Comparison of ENCODE assay signal across 8 cellular contexts in the genomic region with DNA sequence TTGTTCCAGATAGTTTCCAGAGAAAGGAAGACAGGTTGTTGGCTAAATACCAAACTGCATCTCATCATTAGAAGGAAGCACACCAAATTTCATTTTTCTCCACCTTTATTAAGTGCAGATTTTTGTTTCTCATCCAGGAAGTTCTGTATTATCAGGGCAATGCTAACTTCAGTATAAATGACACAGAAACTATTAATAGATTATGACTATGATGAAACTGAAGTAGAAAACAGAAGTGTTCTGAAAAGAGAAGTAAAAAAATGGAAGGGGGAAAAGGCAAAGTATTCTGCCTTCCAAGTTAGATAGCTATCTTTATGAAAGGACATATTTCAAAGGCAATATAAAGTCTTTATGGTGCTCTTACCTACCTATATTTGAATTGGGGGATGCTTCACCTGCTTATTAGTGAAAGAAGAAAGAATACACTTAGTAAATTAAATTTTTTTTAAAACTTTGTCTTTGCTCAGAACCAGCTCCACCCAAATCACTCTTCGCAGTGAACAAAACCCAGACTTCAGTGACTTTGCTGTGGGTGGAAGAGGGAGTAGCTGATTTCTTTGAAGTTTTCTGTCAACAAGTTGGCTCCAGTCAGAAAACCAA.
DNase-seq lines count a peak whose midpoint lies in the region; ATAC-seq and TF ChIP-seq lines count a peak whose summit lies in the region.

No MANE protein-coding gene starts in this region.

- H3K36me3 ChIP-seq in SK-N-SH (replicated peaks in 1 of 2; ENCODE audit: control insufficient read depth in 1 of 2, insufficient read depth in 2 of 2, low read length in 1 of 2) (no peaks in the 10 kb centered on the region), A673 (ENCODE audit: insufficient read depth, low read length, poor library complexity, severe bottlenecking) (no peaks in the 10 kb centered on the region)

- POLR2A ChIA-PET in SK-N-SH (lab: Yijun Ruan, JAX) (no interaction called here), A673 (lab: Charles Lee; ENCODE audit: low non-redundant PET) (no interaction called here)

- intact Hi-C loops in A673 (cut with micrococcal nuclease; ENCODE audit: unreplicated experiment) = no loop called here

- no peak for DNase-seq in activated CD4-positive, CD25-positive, alpha-beta regulatory T cell treated with anti-CD3 and anti-CD28 coated beads, Interleukin-2, amount 50 U/mL, for 72 hours
- DNase-seq in SK-N-SH (no peak), naive B cell (peak; percentile 69), cortex of kidney (lab: John Stamatoyannopoulos, UW) (no peak), COLO829 (ENCODE audit: low spot score) (no peak), A673 (ENCODE audit: low spot score) (no peak)

- H3K4me3 Mint-ChIP-seq in naive B cell = peak overlapping the region; percentile 76 to 91 (median 88)

- no TSS peak for BruUV-seq in A673 (replicated peaks; lab: Mats Ljungman, UMichigan)

- H2AFZ ChIP-seq in SK-N-SH (ENCODE audit: low read depth) = peak overlapping the region; percentile 13; the same call in 1 of the 2 replicates

- H3K9me3 Mint-ChIP-seq in naive B cell = no peaks in the 10 kb centered on the region

- no peaks in the 10 kb centered on the region for H3K27me3 Mint-ChIP-seq in naive B cell

- TF ChIP-seq EP300 in SK-N-SH (IDR thresholded peaks at IDR 0.05; ENCODE audit: borderline replicate concordance in 1 of 2, low read depth in 1 of 2, low read length in 1 of 2) = 0 out of 4 replicates have a peak, but pooled peaks have one; percentile 15 to 21

- H3K4me2 ChIP-seq in SK-N-SH = no peak overlapping the region; the same call in 1 of the 2 replicates

- H3K4me1 ChIP-seq in SK-N-SH (ENCODE audit: control insufficient read depth in 1 of 2, insufficient read depth in 2 of 2, low read depth in 1 of 2, low read length in 1 of 2) (peaks cover 0 to 6% of the 10 kb centered on the region in 2 experiments; a peak in 3 of 4 replicates), A673 (ENCODE audit: insufficient read depth, low read length, poor library complexity, severe bottlenecking) (no peaks in the 10 kb centered on the region)

- peak overlapping the region; percentile 93 to 98 (median 98) for H3K27ac Mint-ChIP-seq in naive B cell

- H3K27ac ChIP-seq in SK-N-SH (ENCODE audit: low read depth in 2 of 2, low read length in 1 of 2) = peak overlapping the region; percentile 20 to 81; a peak in 2 of 4 replicates
- H3K27ac ChIP-seq in A673 (ENCODE audit: low read depth, low read length, poor library complexity, severe bottlenecking) = no peak overlapping the region

- peaks cover 37 to 61% (median 50%) of the 10 kb centered on the region in 3 donors for H3K4me1 Mint-ChIP-seq in naive B cell

- peak; percentile 67 to 76 for ATAC-seq in activated CD4-positive, CD25-positive, alpha-beta regulatory T cell treated with anti-CD3 and anti-CD28 coated beads, Interleukin-2, amount 50 U/mL, for 24 hours
- peak; percentile 82 for ATAC-seq in HG02970 (IDR thresholded peaks at IDR 0.05; ENCODE audit: low FRiP score, unreplicated experiment)
- peak; percentile 90 to 91 for ATAC-seq in naive B cell (ENCODE audit: low read depth in 2 of 2)

- H3K79me2 ChIP-seq in SK-N-SH (ENCODE audit: insufficient read depth) = no peaks in the 10 kb centered on the region

- peaks cover 3% of the 10 kb centered on the region for H3F3A ChIP-seq in SK-N-SH (replicated peaks; ENCODE audit: insufficient read depth)

- CTCF ChIA-PET in SK-N-SH (lab: Yijun Ruan, JAX) = interaction anchor here (1.2 to 2.6 kb wide), 2 partner anchors 14 to 44 kb away, joined by 6 read pairs; no protein-coding TSS in a partner anchor
- CTCF ChIA-PET in A673 (lab: Charles Lee) = no interaction called here

- 88% methylated on average over 1 of the region's 1 CpG for WGBS in SK-N-SH (ENCODE audit: low lambda C conversion rate)

- TF ChIP-seq RAD21 in SK-N-SH (IDR thresholded peaks at IDR 0.05; ENCODE audit: low read length) = no peak

- H3K27me3 ChIP-seq in SK-N-SH (ENCODE audit: insufficient read depth) (no peaks in the 10 kb centered on the region), A673 (replicated peaks; ENCODE audit: insufficient read depth, low read depth, low read length, poor library complexity) (no peaks in the 10 kb centered on the region)

- no peak overlapping the region for H3K4me3 ChIP-seq in SK-N-SH (ENCODE audit: low read depth in 2 of 2, low read length in 1 of 2)
- no peak overlapping the region for H3K4me3 ChIP-seq in A673 (ENCODE audit: low read depth, low read length, poor library complexity, severe bottlenecking)

- TF ChIP-seq CTCF in SK-N-SH (IDR thresholded peaks at IDR 0.05) (no peak), A673 (conservative IDR thresholded peaks at IDR 0.05; ENCODE audit: low read depth, low read length) (no peak)

- no peaks in the 10 kb centered on the region for H3K9me3 ChIP-seq in SK-N-SH
- no peaks in the 10 kb centered on the region for H3K9me3 ChIP-seq in A673 (ENCODE audit: low read depth, low read length, poor library complexity, severe bottlenecking)

- H3K9me2 ChIP-seq in SK-N-SH = no peaks in the 10 kb centered on the region

- H4K20me1 ChIP-seq in SK-N-SH (ENCODE audit: insufficient read depth) = no peaks in the 10 kb centered on the region

- H3K9ac ChIP-seq in SK-N-SH = no peak overlapping the region

- peaks cover 10 to 20% of the 10 kb centered on the region in 2 donors for H3K36me3 Mint-ChIP-seq in naive B cell

TF ChIP-seq in SK-N-SH, 30 proteins besides CTCF, POLR2A, EP300 and RAD21 (continues in another document):
- TF ChIP-seq FOSL2 (IDR thresholded peaks at IDR 0.05; ENCODE audit: borderline replicate concordance, low read depth) = no peak
- no peak for TF ChIP-seq RFX5 (IDR thresholded peaks at IDR 0.05; ENCODE audit: low read length)
- TF ChIP-seq YY1 (IDR thresholded peaks at IDR 0.05; ENCODE audit: low read depth) = no peak
- no peak for TF ChIP-seq NRF1 (IDR thresholded peaks at IDR 0.05; ENCODE audit: low read depth, low read length)
- TF ChIP-seq ELF1 (IDR thresholded peaks at IDR 0.05) = no peak
- TF ChIP-seq, protein P1, sequence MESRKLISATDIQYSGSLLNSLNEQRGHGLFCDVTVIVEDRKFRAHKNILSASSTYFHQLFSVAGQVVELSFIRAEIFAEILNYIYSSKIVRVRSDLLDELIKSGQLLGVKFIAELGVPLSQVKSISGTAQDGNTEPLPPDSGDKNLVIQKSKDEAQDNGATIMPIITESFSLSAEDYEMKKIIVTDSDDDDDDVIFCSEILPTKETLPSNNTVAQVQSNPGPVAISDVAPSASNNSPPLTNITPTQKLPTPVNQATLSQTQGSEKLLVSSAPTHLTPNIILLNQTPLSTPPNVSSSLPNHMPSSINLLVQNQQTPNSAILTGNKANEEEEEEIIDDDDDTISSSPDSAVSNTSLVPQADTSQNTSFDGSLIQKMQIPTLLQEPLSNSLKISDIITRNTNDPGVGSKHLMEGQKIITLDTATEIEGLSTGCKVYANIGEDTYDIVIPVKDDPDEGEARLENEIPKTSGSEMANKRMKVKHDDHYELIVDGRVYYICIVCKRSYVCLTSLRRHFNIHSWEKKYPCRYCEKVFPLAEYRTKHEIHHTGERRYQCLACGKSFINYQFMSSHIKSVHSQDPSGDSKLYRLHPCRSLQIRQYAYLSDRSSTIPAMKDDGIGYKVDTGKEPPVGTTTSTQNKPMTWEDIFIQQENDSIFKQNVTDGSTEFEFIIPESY (IDR thresholded peaks at IDR 0.05; ENCODE audit: borderline replicate concordance, low read depth) = no peak
- TF ChIP-seq GATA2 (CRISPR knock-in tag; IDR thresholded peaks at IDR 0.05) = no peak
- no peak for TF ChIP-seq CHD2 (IDR thresholded peaks at IDR 0.05; ENCODE audit: low read length, partially characterized antibody)
- TF ChIP-seq, protein P2, sequence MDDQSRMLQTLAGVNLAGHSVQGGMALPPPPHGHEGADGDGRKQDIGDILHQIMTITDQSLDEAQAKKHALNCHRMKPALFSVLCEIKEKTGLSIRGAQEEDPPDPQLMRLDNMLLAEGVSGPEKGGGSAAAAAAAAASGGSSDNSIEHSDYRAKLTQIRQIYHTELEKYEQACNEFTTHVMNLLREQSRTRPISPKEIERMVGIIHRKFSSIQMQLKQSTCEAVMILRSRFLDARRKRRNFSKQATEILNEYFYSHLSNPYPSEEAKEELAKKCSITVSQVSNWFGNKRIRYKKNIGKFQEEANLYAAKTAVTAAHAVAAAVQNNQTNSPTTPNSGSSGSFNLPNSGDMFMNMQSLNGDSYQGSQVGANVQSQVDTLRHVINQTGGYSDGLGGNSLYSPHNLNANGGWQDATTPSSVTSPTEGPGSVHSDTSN (IDR thresholded peaks at IDR 0.05) = peak; percentile 65
- TF ChIP-seq, protein P3, sequence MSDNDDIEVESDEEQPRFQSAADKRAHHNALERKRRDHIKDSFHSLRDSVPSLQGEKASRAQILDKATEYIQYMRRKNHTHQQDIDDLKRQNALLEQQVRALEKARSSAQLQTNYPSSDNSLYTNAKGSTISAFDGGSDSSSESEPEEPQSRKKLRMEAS (IDR thresholded peaks at IDR 0.05; ENCODE audit: low read depth) = no peak
- TF ChIP-seq, protein P4, sequence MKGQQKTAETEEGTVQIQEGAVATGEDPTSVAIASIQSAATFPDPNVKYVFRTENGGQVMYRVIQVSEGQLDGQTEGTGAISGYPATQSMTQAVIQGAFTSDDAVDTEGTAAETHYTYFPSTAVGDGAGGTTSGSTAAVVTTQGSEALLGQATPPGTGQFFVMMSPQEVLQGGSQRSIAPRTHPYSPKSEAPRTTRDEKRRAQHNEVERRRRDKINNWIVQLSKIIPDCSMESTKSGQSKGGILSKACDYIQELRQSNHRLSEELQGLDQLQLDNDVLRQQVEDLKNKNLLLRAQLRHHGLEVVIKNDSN (IDR thresholded peaks at IDR 0.05; ENCODE audit: borderline replicate concordance, low read depth) = no peak
- no peak for TF ChIP-seq GABPA (IDR thresholded peaks at IDR 0.05; ENCODE audit: low read depth)
- no peak for TF ChIP-seq EZH2phosphoT487 (IDR thresholded peaks at IDR 0.05; ENCODE audit: borderline replicate concordance, low read depth)
- peak; percentile 16; the same call in 1 of the 2 replicates for TF ChIP-seq POLR2AphosphoS5 (IDR thresholded peaks at IDR 0.05; ENCODE audit: low read depth, low read length)
- peak; percentile 72 for TF ChIP-seq TCF12 (IDR thresholded peaks at IDR 0.05)
- TF ChIP-seq FOXJ3 (CRISPR knock-in tag; IDR thresholded peaks at IDR 0.05) = no peak
- peak; percentile 31; the same call in 1 of the 2 replicates for TF ChIP-seq NFIC (IDR thresholded peaks at IDR 0.05; ENCODE audit: borderline replicate concordance)
- TF ChIP-seq SIN3A (IDR thresholded peaks at IDR 0.05; ENCODE audit: borderline replicate concordance, low read depth, low read length) = no peak
